13 cellular contexts compared by ENCODE assay signal in genomic region chr22:28710889-28711285, GRCh38. TPM values are rescaled to one million over a fixed set of nuclear protein-coding genes. Genes with fewer than 3 reads are reported as not detected.
DNase-seq lines count a peak whose midpoint lies in the region; ATAC-seq and TF ChIP-seq lines count a peak whose summit lies in the region.
"Had no signal": no experiment of that assay in that cellular context is flagged by ENCODE, and none has a peak within 500 bp of the region (broad histone marks: within the 10 kb centered on the region; RNA-seq: fewer than 3 reads in every experiment).

No MANE protein-coding gene starts in this region.

- no peaks in the 10 kb centered on the region for H3K27me3 ChIP-seq in SJSA1 (replicated peaks)
- H3K27me3 ChIP-seq in fibroblast of lung (ENCODE audit: control insufficient read depth, insufficient read depth, low read length): no peaks in the 10 kb centered on the region
- H3K27me3 ChIP-seq in psoas muscle (ENCODE audit: insufficient read depth in 3 of 3, low read length in 2 of 3): no peaks in the 10 kb centered on the region

- no peak for TF ChIP-seq CTCF in fibroblast of lung (conservative IDR thresholded peaks at IDR 0.05 in 1 of 2, IDR thresholded peaks at IDR 0.05 in 1 of 2; ENCODE audit: low read depth in 1 of 2, low read length in 2 of 2)
- TF ChIP-seq CTCF in psoas muscle (IDR thresholded peaks at IDR 0.05): no peak

- POLR2A ChIA-PET in activated CD4-positive, alpha-beta T cell treated with anti-CD3 and anti-CD28 coated beads for 36 hours (lab: Charles Lee): no interaction called here

- no peaks in the 10 kb centered on the region for H3K9me3 Mint-ChIP-seq in activated CD4-positive, alpha-beta T cell treated with anti-CD3 and anti-CD28 coated beads for 36 hours (ENCODE audit: low read depth)

- H3K27me3 Mint-ChIP-seq in activated CD4-positive, alpha-beta T cell treated with anti-CD3 and anti-CD28 coated beads for 36 hours: no peaks in the 10 kb centered on the region

- CTCF ChIA-PET in activated CD4-positive, alpha-beta T cell treated with anti-CD3 and anti-CD28 coated beads for 36 hours (lab: Charles Lee): interaction anchor here (0.5 to 0.6 kb wide), 2 partner anchors 39 to 63 kb away, joined by 3 read pairs; no protein-coding TSS in a partner anchor

- peaks cover 9% of the 10 kb centered on the region for H3K4me1 Mint-ChIP-seq in activated CD4-positive, alpha-beta T cell treated with anti-CD3 and anti-CD28 coated beads for 36 hours

- peaks cover 10% of the 10 kb centered on the region for H3K36me3 ChIP-seq in SJSA1
- no peaks in the 10 kb centered on the region for H3K36me3 ChIP-seq in fibroblast of lung (ENCODE audit: control insufficient read depth, insufficient read depth, low read length)
- H3K36me3 ChIP-seq in psoas muscle (ENCODE audit: insufficient read depth in 1 of 2, low read depth in 1 of 2): no peaks in the 10 kb centered on the region

- no peak for ATAC-seq in psoas muscle
- no peak for ATAC-seq in activated CD4-positive, alpha-beta T cell treated with anti-CD3 and anti-CD28 coated beads for 36 hours
- ATAC-seq: Panc1 had no signal

- H3K4me3 ChIP-seq in SJSA1 (no peak overlapping the region), fibroblast of lung (replicated peaks in 1 of 4; ENCODE audit: control extremely low read depth in 1 of 4, insufficient read depth in 1 of 4, low read depth in 3 of 4, low read length in 4 of 4) (peak overlapping the region in 2 of 4 experiments; percentile 5 to 13), psoas muscle (peak overlapping the region; percentile 58)

- peaks cover 35% of the 10 kb centered on the region for H3K4me1 ChIP-seq in SJSA1 (replicated peaks)
- H3K4me1 ChIP-seq in fibroblast of lung (ENCODE audit: control insufficient read depth, extremely low read depth, insufficient read depth, low read length): peaks cover 14% of the 10 kb centered on the region
- H3K4me1 ChIP-seq in psoas muscle: peaks cover 36% of the 10 kb centered on the region

- H3K36me3 Mint-ChIP-seq in activated CD4-positive, alpha-beta T cell treated with anti-CD3 and anti-CD28 coated beads for 36 hours (ENCODE audit: low read depth): peaks cover 28% of the 10 kb centered on the region

- no peak overlapping the region for H3K9ac ChIP-seq in fibroblast of lung (ENCODE audit: insufficient read depth, low read length)

- no peaks in the 10 kb centered on the region for H3K79me2 ChIP-seq in fibroblast of lung (ENCODE audit: control insufficient read depth, insufficient read depth, low read length)

- peak overlapping the region; percentile 59 for H3K4me2 ChIP-seq in fibroblast of lung (ENCODE audit: extremely low read depth, insufficient read depth, low read length)

- DNase-seq in Daoy (ENCODE audit: low read depth): peak; percentile 14
- DNase-seq in SJSA1 (ENCODE audit: low read depth in 1 of 2, low spot score in 2 of 2): no peak
- peak; percentile 26 to 40 for DNase-seq in fibroblast of lung (ENCODE audit: low read depth in 2 of 2)
- DNase-seq in psoas muscle: no peak
- DNase-seq in activated CD4-positive, alpha-beta T cell treated with anti-CD3 and anti-CD28 coated beads for 36 hours: no peak
- DNase-seq in NCI-H146 treated with DMSO at 0.1 percent for 48 hours (lab: John Stamatoyannopoulos, UW; ENCODE audit: unreplicated experiment): no peak
- DNase-seq in activated CD8-positive, alpha-beta memory T cell treated with anti-CD3 and anti-CD28 coated beads, Interleukin-2, amount 50 U/mL, for 48 hours: no peak
- no peak for DNase-seq in foreskin melanocyte
- DNase-seq: DND-41; effector CD4-positive, alpha-beta T cell; NCI-H1048; NCI-H2227 treated with DMSO at 0.1 percent for 48 hours had no signal

- no peaks in the 10 kb centered on the region for H3K9me3 ChIP-seq in SJSA1 (replicated peaks)
- H3K9me3 ChIP-seq in fibroblast of lung (ENCODE audit: control insufficient read depth, insufficient read depth, low read depth, low read length): no peaks in the 10 kb centered on the region
- H3K9me3 ChIP-seq in psoas muscle: no peaks in the 10 kb centered on the region

- intact Hi-C loops in psoas muscle (cut with DNase I): no loop called here
- intact Hi-C loops in activated CD4-positive, alpha-beta T cell treated with anti-CD3 and anti-CD28 coated beads for 36 hours (cut with DNase I, micrococcal nuclease): no loop called here

- no peak overlapping the region for H3K4me3 Mint-ChIP-seq in activated CD4-positive, alpha-beta T cell treated with anti-CD3 and anti-CD28 coated beads for 36 hours

- H3K27ac ChIP-seq in SJSA1 (peak overlapping the region; percentile 33), fibroblast of lung (ENCODE audit: insufficient read depth, low read length) (peak overlapping the region; percentile 80), psoas muscle (peak overlapping the region; percentile 80)

- H3K27ac Mint-ChIP-seq in activated CD4-positive, alpha-beta T cell treated with anti-CD3 and anti-CD28 coated beads for 36 hours: no peak overlapping the region

- H4K20me1 ChIP-seq in fibroblast of lung (ENCODE audit: control insufficient read depth, extremely low read depth, insufficient read depth, low read length): no peaks in the 10 kb centered on the region

- no peak overlapping the region for H2AFZ ChIP-seq in fibroblast of lung (ENCODE audit: low read length)

RNA-seq across cellular contexts. Expression of gene CHEK2, which starts 30.7 kb away (rescaled TPM):
- 24.9 and 40.7 TPM in 2 replicates for total RNA-seq in Daoy (2014; rRNA removed; shearing (Covaris generic))
- 26.0 and 33.1 TPM in 2 replicates for total RNA-seq in SJSA1 (2014; rRNA removed; shearing (Covaris generic))
- 13.4 and 14.5 TPM in 2 replicates for total RNA-seq in fibroblast of lung
- polyA plus RNA-seq in fibroblast of lung: 17.4 and 18.4 TPM in 2 replicates
- polyA plus RNA-seq in fibroblast of lung (2012): 12.4 and 14.2 TPM in 2 replicates
- polyA minus RNA-seq in fibroblast of lung (ENCODE audit: low replicate concordance): 8.6 and 9.9 TPM in 2 replicates
- total RNA-seq in psoas muscle: 1 to 10 TPM; 1.2 to 6.9 (median 2.3) TPM
- 10 to 100 TPM in 1 of 3 donors, 1 to 10 TPM in 2; 1.5 to 14.8 (median 5.1) TPM for polyA plus RNA-seq in psoas muscle
- 10 to 100 TPM; 37.5 to 41.3 TPM for total RNA-seq in activated CD4-positive, alpha-beta T cell treated with anti-CD3 and anti-CD28 coated beads for 36 hours

RNA-seq across cellular contexts. Expression of gene HSCB, which starts 31.0 kb away (rescaled TPM):
- 48.2 and 59.0 TPM in 2 replicates for total RNA-seq in Daoy (2014; rRNA removed; shearing (Covaris generic))
- 22.3 and 22.7 TPM in 2 replicates for total RNA-seq in SJSA1 (2014; rRNA removed; shearing (Covaris generic))
- total RNA-seq in fibroblast of lung (19.3 and 26.6 TPM in 2 replicates), psoas muscle (10 to 100 TPM; 10.3 to 15.7 (median 11.3) TPM)
- polyA plus RNA-seq in fibroblast of lung (17.7 and 22.3 TPM in 2 replicates), psoas muscle (10 to 100 TPM; 13.0 to 26.5 (median 24.1) TPM)
- polyA plus RNA-seq in fibroblast of lung (2012): 24.2 and 26.9 TPM in 2 replicates
- 2.7 and 6.7 TPM in 2 replicates for polyA minus RNA-seq in fibroblast of lung (ENCODE audit: low replicate concordance)
- total RNA-seq in activated CD4-positive, alpha-beta T cell treated with anti-CD3 and anti-CD28 coated beads for 36 hours: 10 to 100 TPM; 16.5 to 18.5 TPM

RNA-seq across cellular contexts. Expression of gene TTC28, which starts 31.2 kb away (rescaled TPM):
- 7.1 and 21.0 TPM in 2 replicates for total RNA-seq in Daoy (2014; rRNA removed; shearing (Covaris generic))
- 9.7 and 14.9 TPM in 2 replicates for total RNA-seq in SJSA1 (2014; rRNA removed; shearing (Covaris generic))
- total RNA-seq in fibroblast of lung: 22.9 and 31.4 TPM in 2 replicates
- polyA plus RNA-seq in fibroblast of lung: 8.2 and 8.6 TPM in 2 replicates
- 10.6 and 15.9 TPM in 2 replicates for polyA plus RNA-seq in fibroblast of lung (2012)
- polyA minus RNA-seq in fibroblast of lung (ENCODE audit: low replicate concordance): 66.5 and 103 TPM in 2 replicates
- total RNA-seq in psoas muscle: 10 to 100 TPM in 2 of 4 donors, 1 to 10 TPM in 2; 3.5 to 12.1 (median 8.1) TPM
- polyA plus RNA-seq in psoas muscle: 1 to 10 TPM; 1.2 to 3.1 (median 2.4) TPM
- total RNA-seq in activated CD4-positive, alpha-beta T cell treated with anti-CD3 and anti-CD28 coated beads for 36 hours: 1 to 10 TPM; 1.0 to 1.4 TPM

Comparison
In these comparisons a context has a peak if more than half of its experiments do, and no peak if none do; other contexts are left out.
1. DNase-seq: peak in Daoy (single experiment) and fibroblast of lung (2 of 2); none in SJSA1 (0 of 2), psoas muscle (0 of 2), activated CD4-positive, alpha-beta T cell treated with anti-CD3 and anti-CD28 coated beads for 36 hours (single experiment), NCI-H146 treated with DMSO at 0.1 percent for 48 hours (single experiment), activated CD8-positive, alpha-beta memory T cell treated with anti-CD3 and anti-CD28 coated beads, Interleukin-2, amount 50 U/mL, for 48 hours (single experiment) and foreskin melanocyte (single experiment).
2. Peak in every context shown above with its lines, with median percentiles within 50 percentile points of each other: H3K27ac ChIP-seq.